Comparison of ENCODE assay signal across 6 cellular contexts in the genomic region with DNA sequence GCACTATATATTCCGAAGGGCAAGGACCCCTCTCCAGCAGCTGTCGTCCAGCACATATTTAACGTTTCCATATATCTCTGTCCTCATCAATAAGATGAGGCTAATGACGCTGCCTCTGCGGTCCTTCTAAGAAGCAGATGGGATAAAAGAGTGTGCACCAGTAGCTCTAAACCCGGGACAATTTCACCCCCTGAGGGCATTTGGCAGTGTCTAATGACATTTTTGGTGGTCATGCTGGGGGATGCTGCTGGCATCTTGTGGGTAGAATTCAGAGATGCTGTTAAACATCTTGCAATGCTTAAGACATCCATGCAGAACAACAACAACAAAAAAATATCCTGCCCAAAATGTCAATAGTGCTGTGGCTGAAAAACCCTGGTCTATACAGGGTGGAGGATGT.
"Had no signal": no experiment of that assay in that cellular context is flagged by ENCODE, and none has a peak within 500 bp of the region (broad histone marks: within the 10 kb centered on the region; RNA-seq: fewer than 3 reads in every experiment).

No MANE protein-coding gene starts in this region.

- H3K9me3 Mint-ChIP-seq: GM23338, H9 had no signal

- H3K27ac Mint-ChIP-seq: GM23338, H9 had no signal

- H3K4me1 Mint-ChIP-seq: GM23338 had no signal

- ATAC-seq: GM23338, K562 had no signal

- H3K4me3 Mint-ChIP-seq: GM23338, H9 had no signal

- DNase-seq: H9, HCEC 1CT, IMR-90, KG1 had no signal
